In the genomic region with DNA sequence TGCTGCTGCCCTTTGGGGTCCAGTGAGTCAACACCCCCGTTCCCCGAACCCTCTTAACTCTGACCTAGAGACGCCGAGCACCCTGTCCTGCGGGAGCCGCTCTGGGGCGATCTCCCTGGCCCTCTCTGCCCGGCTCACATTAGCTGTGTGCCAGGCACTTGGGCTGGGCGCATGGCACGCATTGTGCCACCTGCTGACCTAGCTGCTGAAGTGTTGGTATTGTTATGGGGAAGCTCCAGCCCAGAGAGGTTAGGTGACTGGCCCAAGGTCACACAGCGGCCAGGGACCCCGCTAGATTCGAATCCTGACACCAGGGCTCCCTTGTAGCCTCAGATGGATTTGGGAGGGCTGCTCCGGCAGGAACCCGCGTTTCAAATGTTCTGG, we compare ENCODE assay signal across 6 cellular contexts. TPM values are rescaled to one million over a fixed set of nuclear protein-coding genes. Genes with fewer than 3 reads are reported as not detected.
DNase-seq lines count a peak whose midpoint lies in the region; TF ChIP-seq lines count a peak whose summit lies in the region.

No MANE protein-coding gene starts in this region.

- no peaks in the 10 kb centered on the region for H3K9me3 ChIP-seq in A673 (ENCODE audit: low read depth, low read length, poor library complexity, severe bottlenecking)
- H3K9me3 ChIP-seq in right atrium auricular region = no peaks in the 10 kb centered on the region
- H3K9me3 ChIP-seq in tibial artery = no peaks in the 10 kb centered on the region

- H3K27ac ChIP-seq in A673 (ENCODE audit: low read depth, low read length, poor library complexity, severe bottlenecking) (peak overlapping the region; percentile 82), right atrium auricular region (peak overlapping the region; percentile 77 to 84), tibial artery (peak overlapping the region; percentile 83 to 93)

- POLR2A ChIA-PET in A673 (lab: Charles Lee; ENCODE audit: low non-redundant PET) = no interaction called here

- intact Hi-C loops in A673 (cut with micrococcal nuclease; ENCODE audit: unreplicated experiment) = no loop called here
- intact Hi-C loops in tibial artery (cut with DNase I; ENCODE audit: low total_unique reads) = no loop called here

- H3K4me1 ChIP-seq in A673 (ENCODE audit: insufficient read depth, low read length, poor library complexity, severe bottlenecking) = no peaks in the 10 kb centered on the region
- peaks cover 0 to 27% of the 10 kb centered on the region in 2 donors for H3K4me1 ChIP-seq in right atrium auricular region
- H3K4me1 ChIP-seq in tibial artery = peaks cover 0 to 33% (median 23%) of the 10 kb centered on the region in 4 donors

- H3K36me3 ChIP-seq in A673 (ENCODE audit: insufficient read depth, low read length, poor library complexity, severe bottlenecking) (no peaks in the 10 kb centered on the region), right atrium auricular region (no peaks in the 10 kb centered on the region), tibial artery (no peaks in the 10 kb centered on the region)

- DNase-seq in A673 (ENCODE audit: low spot score) (no peak), RKO (ENCODE audit: low spot score) (peak; percentile 81), right atrium auricular region (ENCODE audit: low spot score) (no peak), tibial artery (no peak), GM19240 (ENCODE audit: insufficient read length, low spot score) (no peak)
- no peak for DNase-seq in stimulated activated CD4-positive, alpha-beta T cell treated with anti-CD3 and anti-CD28 coated beads, Interleukin-4, amount 100 ng/mL, for 24 hours

- H3K4me3 ChIP-seq in A673 (ENCODE audit: low read depth, low read length, poor library complexity, severe bottlenecking) = peak overlapping the region; percentile 64
- H3K4me3 ChIP-seq in right atrium auricular region = peak overlapping the region; percentile 63 to 69
- H3K4me3 ChIP-seq in tibial artery = peak overlapping the region; percentile 70 to 92

- CTCF ChIA-PET in A673 (lab: Charles Lee) = no interaction called here

- H3K27me3 ChIP-seq in A673 (replicated peaks; ENCODE audit: insufficient read depth, low read depth, low read length, poor library complexity) = no peaks in the 10 kb centered on the region
- no peaks in the 10 kb centered on the region for H3K27me3 ChIP-seq in right atrium auricular region
- no peaks in the 10 kb centered on the region for H3K27me3 ChIP-seq in tibial artery

- no peak for TF ChIP-seq CTCF in A673 (conservative IDR thresholded peaks at IDR 0.05; ENCODE audit: low read depth, low read length)
- TF ChIP-seq CTCF in right atrium auricular region (IDR thresholded peaks at IDR 0.05) = no peak
- TF ChIP-seq CTCF in tibial artery (IDR thresholded peaks at IDR 0.05) = no peak

- BruUV-seq in A673 (replicated peaks; lab: Mats Ljungman, UMichigan) = no TSS peak

RNA-seq across cellular contexts. Expression of a gene that starts 1.1 kb away (rescaled TPM):
- total RNA-seq in A673 (2021) = 0.59 and 0.60 TPM in 2 replicates
- total RNA-seq in right atrium auricular region = under 1 TPM; 0.39 to 0.78 TPM

RNA-seq across cellular contexts. Expression of a gene that starts 8.1 kb away (rescaled TPM):
- total RNA-seq in A673 (2021) = 71.5 and 78.2 TPM in 2 replicates
- 10 to 100 TPM; 18.1 to 19.0 TPM for total RNA-seq in right atrium auricular region

RNA-seq across cellular contexts. Expression of a gene that starts 13.0 kb away (rescaled TPM):
- 32.8 and 33.7 TPM in 2 replicates for total RNA-seq in A673 (2021)
- total RNA-seq in right atrium auricular region = 10 to 100 TPM; 40.1 to 63.6 TPM

RNA-seq across cellular contexts. Expression of a gene that starts 17.8 kb away (rescaled TPM):
- 9.6 and 12.7 TPM in 2 replicates for total RNA-seq in A673 (2021)
- 10 to 100 TPM; 19.6 to 22.1 TPM for total RNA-seq in right atrium auricular region

RNA-seq across cellular contexts. Expression of a gene that starts 23.7 kb away (rescaled TPM):
- 30.9 and 31.9 TPM in 2 replicates for total RNA-seq in A673 (2021)
- total RNA-seq in right atrium auricular region = 1 to 10 TPM; 1.2 to 1.6 TPM
